ENCODE assay signal across 9 cellular contexts in the genomic region with DNA sequence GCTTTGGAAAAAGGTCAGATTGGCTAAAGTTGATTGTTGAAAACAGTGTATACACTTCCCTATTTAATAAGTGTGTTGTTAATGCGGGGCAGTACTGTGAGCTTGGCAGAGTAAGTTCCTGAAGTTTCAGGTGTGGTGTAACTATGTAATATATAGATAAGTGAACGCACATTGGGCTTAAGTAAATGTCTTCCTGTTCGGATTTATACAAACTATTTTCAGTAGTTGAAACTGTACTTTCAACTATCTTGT. TPM values are rescaled to one million over a fixed set of nuclear protein-coding genes. Genes with fewer than 3 reads are reported as not detected.
A peak's percentile ranks its signal among the peaks of the same experiment; 100 is the strongest.
DNase-seq lines count a peak whose midpoint lies in the region; ATAC-seq, FAIRE-seq and TF ChIP-seq lines count a peak whose summit lies in the region.
"Had no signal": no experiment of that assay in that cellular context is flagged by ENCODE, and none has a peak within 500 bp of the region (broad histone marks: within the 10 kb centered on the region; RNA-seq: fewer than 3 reads in every experiment).

No MANE protein-coding gene starts in this region.

- peaks cover 38% of the 10 kb centered on the region for H3K36me3 ChIP-seq in astrocyte (ENCODE audit: insufficient read depth, low read length)
- peaks cover 0 to 14% (median 6%) of the 10 kb centered on the region in 4 donors for H3K36me3 ChIP-seq in transverse colon

- H3K9me3 ChIP-seq in astrocyte (ENCODE audit: insufficient read depth, low read depth, low read length) (no peaks in the 10 kb centered on the region), transverse colon (no peaks in the 10 kb centered on the region)

- H3K27me3 ChIP-seq in astrocyte (ENCODE audit: insufficient read depth, low read length) (no peaks in the 10 kb centered on the region), transverse colon (no peaks in the 10 kb centered on the region)

- H3K4me2 ChIP-seq in astrocyte (ENCODE audit: low read length), result peak overlapping the region; percentile 87

- no peaks in the 10 kb centered on the region for H3K27me3 Mint-ChIP-seq in activated T-cell treated with anti-CD3 and anti-CD28 coated beads, Interleukin-2, amount 50 U/mL, for 4 hours (ENCODE audit: low read depth)
- H3K27me3 Mint-ChIP-seq in astrocyte (ENCODE audit: low read depth, unreplicated experiment), result no peaks in the 10 kb centered on the region

- H2AFZ ChIP-seq in astrocyte (ENCODE audit: low read depth, low read length), result peak overlapping the region; percentile 80

- peaks cover 60% of the 10 kb centered on the region for H3K4me1 Mint-ChIP-seq in activated T-cell treated with anti-CD3 and anti-CD28 coated beads, Interleukin-2, amount 50 U/mL, for 4 hours (ENCODE audit: low read depth)
- peaks cover 15% of the 10 kb centered on the region for H3K4me1 Mint-ChIP-seq in astrocyte (ENCODE audit: low read depth, unreplicated experiment)

- H3K4me1 ChIP-seq in astrocyte (ENCODE audit: insufficient read depth, low read length) (peaks cover 6% of the 10 kb centered on the region), transverse colon (peaks cover 10 to 52% (median 34%) of the 10 kb centered on the region in 4 donors)

- no peak for ATAC-seq in activated T-cell treated with anti-CD3 and anti-CD28 coated beads, Interleukin-2, amount 50 U/mL, for 4 hours
- no peak for ATAC-seq in GM19452 (IDR thresholded peaks at IDR 0.05; ENCODE audit: unreplicated experiment)

- no peak for DNase-seq in activated T-cell treated with anti-CD3 and anti-CD28 coated beads, Interleukin-2, amount 50 U/mL, for 4 hours
- no peak for DNase-seq in activated T-cell treated with anti-CD3 and anti-CD28 coated beads, Interleukin-2, amount 50 U/mL, for 1 hour
- DNase-seq in astrocyte (ENCODE audit: low read depth) (no peak), lower leg skin (ENCODE audit: low spot score in 2 of 2) (no peak), transverse colon (no peak), NCI-H69 (lab: John Stamatoyannopoulos, UW) (no peak), HTR-8/SVneo (ENCODE audit: insufficient read length, low spot score) (no peak)

- TF ChIP-seq POLR2A in lower leg skin (IDR thresholded peaks at IDR 0.05), result no peak
- no peak for TF ChIP-seq POLR2A in transverse colon (IDR thresholded peaks at IDR 0.05)

- no peak for TF ChIP-seq CTCF in astrocyte (IDR thresholded peaks at IDR 0.05; ENCODE audit: insufficient read depth, low read depth, low read length)
- TF ChIP-seq CTCF in lower leg skin (IDR thresholded peaks at IDR 0.05), result no peak
- no peak for TF ChIP-seq CTCF in transverse colon (IDR thresholded peaks at IDR 0.05)

- H3K4me3 ChIP-seq in astrocyte (ENCODE audit: insufficient read depth, low read depth, low read length) (peak overlapping the region; percentile 98), lower leg skin (ENCODE audit: low read depth, poor library complexity, severe bottlenecking) (peak overlapping the region; percentile 69), transverse colon (peak overlapping the region in 3 of 4 donors; percentile 57 to 75 (median 71))

- in situ Hi-C loops in transverse colon (cut with MboI; ENCODE audit: low pct_ligation_motif_present in 1 of 4, low pct_unique_long_range_greater_than_20kb in 1 of 4, low sequenced_read_pairs in 3 of 4), result no loop called here

- H3K27ac ChIP-seq in astrocyte (ENCODE audit: low read depth, low read length) (peak overlapping the region; percentile 59), transverse colon (peak overlapping the region; percentile 95 to 98 (median 97))

- no peak for TF ChIP-seq EP300 in transverse colon (IDR thresholded peaks at IDR 0.05; ENCODE audit: low read depth)

- H3K9me3 Mint-ChIP-seq in activated T-cell treated with anti-CD3 and anti-CD28 coated beads, Interleukin-2, amount 50 U/mL, for 4 hours, result no peaks in the 10 kb centered on the region
- H3K9me3 Mint-ChIP-seq in astrocyte (ENCODE audit: unreplicated experiment), result no peaks in the 10 kb centered on the region

- peaks cover 43% of the 10 kb centered on the region for H3K36me3 Mint-ChIP-seq in activated T-cell treated with anti-CD3 and anti-CD28 coated beads, Interleukin-2, amount 50 U/mL, for 4 hours (ENCODE audit: insufficient read depth)
- peaks cover 41% of the 10 kb centered on the region for H3K36me3 Mint-ChIP-seq in astrocyte (ENCODE audit: low read depth, unreplicated experiment)

- 8 to 9% methylated on average over 3 of the region's 3 CpGs for WGBS in lower leg skin, 2 donors
- WGBS in transverse colon (ENCODE audit: low coverage in 1 of 2), 2 donors, result 0% methylated on average over 2 to 3 of the region's 3 CpGs

- FAIRE-seq in astrocyte (lab: Jason Lieb, UNC), result no peak
- no peak for FAIRE-seq in HTR-8/SVneo (lab: Jason Lieb, UNC)
- FAIRE-seq: islet of Langerhans had no signal

- peaks cover 37% of the 10 kb centered on the region for H4K20me1 ChIP-seq in astrocyte (ENCODE audit: insufficient read depth, low read length)

- intact Hi-C loops in lower leg skin (cut with DNase I; ENCODE audit: low total_unique reads), result no loop called here
- intact Hi-C loops in transverse colon (cut with DNase I; ENCODE audit: low total_unique reads), result no loop called here

- peak overlapping the region; percentile 95 for H3K9ac ChIP-seq in astrocyte (ENCODE audit: low read length)

- peaks cover 52% of the 10 kb centered on the region for H3K79me2 ChIP-seq in astrocyte (ENCODE audit: insufficient read depth, low read length)

- peak overlapping the region; percentile 91 for H3K4me3 Mint-ChIP-seq in activated T-cell treated with anti-CD3 and anti-CD28 coated beads, Interleukin-2, amount 50 U/mL, for 4 hours
- peak overlapping the region; percentile 99 for H3K4me3 Mint-ChIP-seq in astrocyte (ENCODE audit: unreplicated experiment)

- H3K27ac Mint-ChIP-seq in astrocyte (ENCODE audit: unreplicated experiment), result peak overlapping the region; percentile 96

RNA-seq across cellular contexts. Expression of a gene that starts 0.9 kb away (rescaled TPM):
- 1 to 10 TPM; 5.8 to 8.1 (median 7.7) TPM for total RNA-seq in activated T-cell treated with anti-CD3 and anti-CD28 coated beads, Interleukin-2, amount 50 U/mL, for 4 hours
- total RNA-seq in astrocyte (9.9 and 10.7 TPM in 2 replicates), lower leg skin (1 to 10 TPM; 5.1 to 9.6 (median 7.3) TPM), transverse colon (1 to 10 TPM; 4.6 to 8.3 (median 6.9) TPM)

RNA-seq across cellular contexts. Expression of a gene that starts 1.2 kb away (rescaled TPM):
- 100 to 1,000 TPM; 836 to 968 (median 925) TPM for total RNA-seq in activated T-cell treated with anti-CD3 and anti-CD28 coated beads, Interleukin-2, amount 50 U/mL, for 4 hours
- total RNA-seq in astrocyte, result 435 and 473 TPM in 2 replicates
- 100 to 1,000 TPM; 311 to 461 (median 384) TPM for total RNA-seq in lower leg skin
- total RNA-seq in transverse colon, result 100 to 1,000 TPM in 3 of 4 donors, 10 to 100 TPM in 1; 82.7 to 435 (median 193) TPM

RNA-seq across cellular contexts. Expression of a gene that starts 44.4 kb away (rescaled TPM):
- total RNA-seq in activated T-cell treated with anti-CD3 and anti-CD28 coated beads, Interleukin-2, amount 50 U/mL, for 4 hours, result 10 to 100 TPM; 13.9 to 15.9 (median 15.1) TPM
- 7.6 and 7.9 TPM in 2 replicates for total RNA-seq in astrocyte
- 1 to 10 TPM; 2.7 to 6.8 (median 4.1) TPM for total RNA-seq in lower leg skin
- total RNA-seq in transverse colon, result 1 to 10 TPM in 3 of 4 donors, not detected in 1; 4.3 to 6.7 (median 4.9) TPM

RNA-seq across cellular contexts. Expression of a gene that starts 44.6 kb away (rescaled TPM):
- 10 to 100 TPM; 30.7 to 38.6 (median 35.5) TPM for total RNA-seq in activated T-cell treated with anti-CD3 and anti-CD28 coated beads, Interleukin-2, amount 50 U/mL, for 4 hours
- total RNA-seq in astrocyte (17.4 and 17.9 TPM in 2 replicates), lower leg skin (1 to 10 TPM; 5.4 to 8.2 (median 7.1) TPM), transverse colon (10 to 100 TPM; 12.0 to 19.7 (median 16.6) TPM)

RNA-seq across cellular contexts. Expression of a gene that starts 48.1 kb away (rescaled TPM):
- total RNA-seq in activated T-cell treated with anti-CD3 and anti-CD28 coated beads, Interleukin-2, amount 50 U/mL, for 4 hours, result under 1 TPM; 0.34 to 0.96 (median 0.52) TPM
- total RNA-seq in astrocyte (not detected in 2 replicates), lower leg skin (not detected), transverse colon (1 to 10 TPM in 1 of 4 donors, not detected in 3; 1.1 TPM)
